1 cellular context compared by ENCODE assay signal in genomic region chr6:146543940-146544661, GRCh38.
TF ChIP-seq lines count a peak whose summit lies in the region.

No MANE protein-coding gene starts in this region.

TF ChIP-seq in HepG2, 621 proteins besides CTCF, POLR2A, EP300 and RAD21 (continued from another document and continues in another):
- TF ChIP-seq ARID5B (CRISPR knock-in tag; IDR thresholded peaks at IDR 0.05) (peak; percentile 36), ZNF678 (CRISPR knock-in tag; IDR thresholded peaks at IDR 0.05) (no peak), ZC3H13 (CRISPR knock-in tag; IDR thresholded peaks at IDR 0.05) (0 out of 2 replicates have a peak, but pooled peaks have one; percentile 13), PHF8 (CRISPR knock-in tag; IDR thresholded peaks at IDR 0.05) (peak; percentile 88), NKX3-1 (CRISPR knock-in tag; IDR thresholded peaks at IDR 0.05) (peak; percentile 25; the same call in 1 of the 2 replicates), U2AF1 (optimal IDR thresholded peaks at IDR 0.05; ENCODE audit: low read depth, low read length) (no peak), TBL1XR1 (IDR thresholded peaks at IDR 0.05; ENCODE audit: borderline replicate concordance, low read length, partially characterized antibody) (no peak), HHEX (CRISPR knock-in tag; IDR thresholded peaks at IDR 0.05) (no peak), SYNCRIP (IDR thresholded peaks at IDR 0.05; ENCODE audit: insufficient read depth, low read depth, low read length) (no peak), ZFP62 (CRISPR knock-in tag; IDR thresholded peaks at IDR 0.05) (no peak), MTA1 (CRISPR knock-in tag; IDR thresholded peaks at IDR 0.05; ENCODE audit: borderline replicate concordance) (no peak), ZSCAN29 (CRISPR knock-in tag; conservative IDR thresholded peaks at IDR 0.05) (no peak), ZHX1 (CRISPR knock-in tag; IDR thresholded peaks at IDR 0.05; ENCODE audit: low read depth) (no peak), ZBTB49 (CRISPR knock-in tag; IDR thresholded peaks at IDR 0.05; ENCODE audit: borderline replicate concordance) (no peak), PPARG (CRISPR knock-in tag; conservative IDR thresholded peaks at IDR 0.05) (no peak), PAX8 (CRISPR knock-in tag; IDR thresholded peaks at IDR 0.05; ENCODE audit: borderline replicate concordance) (no peak), ZSCAN20 (CRISPR knock-in tag; IDR thresholded peaks at IDR 0.05; ENCODE audit: borderline replicate concordance) (no peak), ZNF709 (CRISPR knock-in tag; IDR thresholded peaks at IDR 0.05) (no peak), ZNF674 (CRISPR knock-in tag; IDR thresholded peaks at IDR 0.05; ENCODE audit: low read depth) (no peak), ZNF652 (CRISPR knock-in tag; IDR thresholded peaks at IDR 0.05; ENCODE audit: borderline replicate concordance, low read depth) (no peak), BHLHE40 (IDR thresholded peaks at IDR 0.05; ENCODE audit: low read length) (0 out of 2 replicates have a peak, but pooled peaks have one; percentile 1), ZBTB10 (CRISPR knock-in tag; IDR thresholded peaks at IDR 0.05; ENCODE audit: borderline replicate concordance) (peak; percentile 53; the same call in 1 of the 2 replicates), TCF7 (IDR thresholded peaks at IDR 0.05; ENCODE audit: low read depth) (no peak), ZNF331 (CRISPR knock-in tag; IDR thresholded peaks at IDR 0.05) (no peak; the same call in 1 of the 2 replicates), LRRFIP1 (CRISPR knock-in tag; conservative IDR thresholded peaks at IDR 0.05) (no peak), ERF (CRISPR knock-in tag; IDR thresholded peaks at IDR 0.05) (no peak; the same call in 1 of the 2 replicates), FOXA1 (IDR thresholded peaks at IDR 0.05) (no peak), FOXA1 (CRISPR knock-in tag; IDR thresholded peaks at IDR 0.05) (no peak), ZFP91 (CRISPR knock-in tag; IDR thresholded peaks at IDR 0.05; ENCODE audit: borderline replicate concordance) (peak; percentile 60), ESRRA (CRISPR knock-in tag; IDR thresholded peaks at IDR 0.05; ENCODE audit: low read depth) (no peak; the same call in none of the 2 replicates), SP5 (CRISPR knock-in tag; IDR thresholded peaks at IDR 0.05; ENCODE audit: borderline replicate concordance, low read depth) (no peak; the same call in 1 of the 2 replicates), FIP1L1 (IDR thresholded peaks at IDR 0.05; ENCODE audit: borderline replicate concordance, insufficient read depth, low read depth, low read length) (no peak), ZNF543 (CRISPR knock-in tag; IDR thresholded peaks at IDR 0.05) (no peak), ZNF556 (CRISPR knock-in tag; IDR thresholded peaks at IDR 0.05; ENCODE audit: borderline replicate concordance) (peak; percentile 53; the same call in 1 of the 2 replicates), DDIT3 (CRISPR knock-in tag; IDR thresholded peaks at IDR 0.05) (no peak), STAG1 (CRISPR knock-in tag; IDR thresholded peaks at IDR 0.05) (no peak), IRF2 (CRISPR knock-in tag; IDR thresholded peaks at IDR 0.05) (peak; percentile 21; the same call in 1 of the 2 replicates), ETV6 (CRISPR knock-in tag; conservative IDR thresholded peaks at IDR 0.05) (no peak), REXO4 (CRISPR knock-in tag; IDR thresholded peaks at IDR 0.05; ENCODE audit: borderline replicate concordance) (0 out of 2 replicates have a peak, but pooled peaks have one; percentile 52), REPIN1 (CRISPR knock-in tag; IDR thresholded peaks at IDR 0.05; ENCODE audit: borderline replicate concordance, low read depth) (no peak), ZNF33A (CRISPR knock-in tag; IDR thresholded peaks at IDR 0.05; ENCODE audit: borderline replicate concordance) (no peak), ZNF143 (CRISPR knock-in tag; IDR thresholded peaks at IDR 0.05) (peak; percentile 43; the same call in 1 of the 2 replicates), ZNF567 (CRISPR knock-in tag; IDR thresholded peaks at IDR 0.05; ENCODE audit: borderline replicate concordance) (no peak), HNRNPL (IDR thresholded peaks at IDR 0.05; ENCODE audit: low read depth, low read length) (no peak), ELK4 (CRISPR knock-in tag; IDR thresholded peaks at IDR 0.05; ENCODE audit: borderline replicate concordance) (no peak), RORA (CRISPR knock-in tag; IDR thresholded peaks at IDR 0.05) (no peak), SIX4 (CRISPR knock-in tag; IDR thresholded peaks at IDR 0.05) (no peak), ZNF569 (CRISPR knock-in tag; IDR thresholded peaks at IDR 0.05; ENCODE audit: borderline replicate concordance) (no peak), ZNF781 (CRISPR knock-in tag; IDR thresholded peaks at IDR 0.05; ENCODE audit: borderline replicate concordance, not compliant biosample characterization) (no peak), BCL6 (CRISPR knock-in tag; IDR thresholded peaks at IDR 0.05) (peak; percentile 41), CENPT (CRISPR knock-in tag; IDR thresholded peaks at IDR 0.05; ENCODE audit: low read depth) (peak; percentile 53; the same call in 1 of the 2 replicates), RBM22 (optimal IDR thresholded peaks at IDR 0.05; ENCODE audit: low read length) (no peak), ZNF772 (CRISPR knock-in tag; IDR thresholded peaks at IDR 0.05) (peak; percentile 70), CAMTA2 (CRISPR knock-in tag; IDR thresholded peaks at IDR 0.05; ENCODE audit: borderline replicate concordance) (no peak; the same call in 1 of the 2 replicates)
